14 cellular contexts compared by ENCODE assay signal in genomic region chr16:70687671-70688265, GRCh38. TPM values are rescaled to one million over a fixed set of nuclear protein-coding genes. Genes with fewer than 3 reads are reported as not detected.
A peak's percentile ranks its signal among the peaks of the same experiment; 100 is the strongest.
DNase-seq lines count a peak whose midpoint lies in the region; ATAC-seq and TF ChIP-seq lines count a peak whose summit lies in the region.
"Had no signal": no experiment of that assay in that cellular context is flagged by ENCODE, and none has a peak within 500 bp of the region (broad histone marks: within the 10 kb centered on the region; RNA-seq: fewer than 3 reads in every experiment).

No MANE protein-coding gene starts in this region.

- intact Hi-C loops in colonic mucosa (cut with DNase I): no loop called here

- H3K27me3 ChIP-seq in NT2/D1 (ENCODE audit: insufficient read depth, insufficient read length): no peaks in the 10 kb centered on the region
- no peaks in the 10 kb centered on the region for H3K27me3 ChIP-seq in colonic mucosa

- H3K9me3 Mint-ChIP-seq in memory B cell: no peaks in the 10 kb centered on the region
- H3K9me3 Mint-ChIP-seq: stimulated activated naive CD8-positive, alpha-beta T cell treated with anti-CD3 and anti-CD28 coated beads, Interleukin-15, amount 100 ng/mL, for 72 hours had no signal

- H3K36me3 ChIP-seq in NT2/D1 (ENCODE audit: insufficient read depth, insufficient read length, low read length) (peaks cover 32% of the 10 kb centered on the region), colonic mucosa (no peaks in the 10 kb centered on the region)

- H3K27ac Mint-ChIP-seq in memory B cell: no peak overlapping the region

- H3K4me1 ChIP-seq in NT2/D1 (ENCODE audit: insufficient read depth, insufficient read length) (peaks cover 37% of the 10 kb centered on the region), colonic mucosa (peaks cover 12% of the 10 kb centered on the region)

- peaks cover 6% of the 10 kb centered on the region for H3K4me1 Mint-ChIP-seq in memory B cell

- H3K4me3 Mint-ChIP-seq in memory B cell: peak overlapping the region; percentile 53

- ATAC-seq in memory B cell (ENCODE audit: low read depth): no peak
- ATAC-seq in GM21737 (IDR thresholded peaks at IDR 0.05; ENCODE audit: unreplicated experiment): no peak
- ATAC-seq in HG03521 (IDR thresholded peaks at IDR 0.05; ENCODE audit: unreplicated experiment): no peak
- ATAC-seq: left lobe of liver; stimulated activated naive CD8-positive, alpha-beta T cell treated with anti-CD3 and anti-CD28 coated beads, Interleukin-15, amount 100 ng/mL, for 72 hours had no signal

- DNase-seq in NT2/D1 (ENCODE audit: low read depth, low spot score): no peak
- DNase-seq in colonic mucosa: no peak
- DNase-seq in memory B cell (ENCODE audit: low spot score in 2 of 2): no peak
- DNase-seq in substantia nigra (lab: John Stamatoyannopoulos, UW): peak in 9 of 49 donors; percentile 33 to 70 (median 53)
- DNase-seq in NCI-H748 (lab: John Stamatoyannopoulos, UW; ENCODE audit: unreplicated experiment): no peak
- DNase-seq in NCI-H1694 (lab: John Stamatoyannopoulos, UW): no peak
- DNase-seq: activated CD4-positive, alpha-beta T cell treated with anti-CD3 and anti-CD28 coated beads, Interleukin-2, amount 50 U/mL, for 1 hour; erythroblast; Karpas-422; NCI-H226; stimulated activated naive CD8-positive, alpha-beta T cell treated with anti-CD3 and anti-CD28 coated beads, Interleukin-15, amount 100 ng/mL, for 72 hours had no signal

- H3K4me3 ChIP-seq in NT2/D1 (ENCODE audit: insufficient read length, low read depth): no peak overlapping the region
- H3K4me3 ChIP-seq in colonic mucosa: no peak overlapping the region

- H3K27ac ChIP-seq in colonic mucosa (peak overlapping the region; percentile 74), substantia nigra (ENCODE audit: low read depth, low read length, poor library complexity, severe bottlenecking) (peak overlapping the region; percentile 93)

- H3K9ac ChIP-seq in NT2/D1 (ENCODE audit: insufficient read length, low read depth) (peak overlapping the region; percentile 1), colonic mucosa (ENCODE audit: low read depth in 2 of 2, low read length in 2 of 2) (peak overlapping the region; percentile 17 to 34)

- H3K9me3 ChIP-seq in NT2/D1 (ENCODE audit: insufficient read depth, low read length) (no peaks in the 10 kb centered on the region), colonic mucosa (no peaks in the 10 kb centered on the region)

- H3K27me3 Mint-ChIP-seq in memory B cell: peaks cover 7% of the 10 kb centered on the region
- H3K27me3 Mint-ChIP-seq: stimulated activated naive CD8-positive, alpha-beta T cell treated with anti-CD3 and anti-CD28 coated beads, Interleukin-15, amount 100 ng/mL, for 72 hours had no signal

- no peak for TF ChIP-seq CTCF in colonic mucosa (IDR thresholded peaks at IDR 0.05)

- peaks cover 7% of the 10 kb centered on the region for H3K36me3 Mint-ChIP-seq in memory B cell

RNA-seq across cellular contexts. Expression of gene MTSS2, which starts 1.9 kb away (rescaled TPM):
- 10 to 100 TPM; 15.5 to 25.3 TPM for total RNA-seq in colonic mucosa

RNA-seq across cellular contexts. Expression of gene IL34, which starts 41.4 kb away (rescaled TPM):
- total RNA-seq in colonic mucosa: 1 to 10 TPM; 1.1 to 2.8 TPM
